Comparison of ENCODE assay signal across 12 cellular contexts in genomic region chr9:136927343-136928261, GRCh38. TPM values are rescaled to one million over a fixed set of nuclear protein-coding genes. Genes with fewer than 3 reads are reported as not detected.
DNase-seq lines count a peak whose midpoint lies in the region; ATAC-seq and TF ChIP-seq lines count a peak whose summit lies in the region.
"Had no signal": no experiment of that assay in that cellular context is flagged by ENCODE, and none has a peak within 500 bp of the region (broad histone marks: within the 10 kb centered on the region; RNA-seq: fewer than 3 reads in every experiment).

No MANE protein-coding gene starts in this region.

- no peaks in the 10 kb centered on the region for H3K36me3 ChIP-seq in aorta (ENCODE audit: control insufficient read depth in 1 of 2, insufficient read depth in 2 of 2, low read length in 1 of 2)

- no peaks in the 10 kb centered on the region for H3K9me3 ChIP-seq in aorta (ENCODE audit: control insufficient read depth, low read length)
- H3K9me3 ChIP-seq: upper lobe of left lung had no signal

- TF ChIP-seq CTCF in WTC11 (IDR thresholded peaks at IDR 0.05) = no peak

- ATAC-seq in WTC11 = no peak
- peak; percentile 28 for ATAC-seq in left ventricle myocardium superior
- ATAC-seq in HG02870 (IDR thresholded peaks at IDR 0.05; ENCODE audit: unreplicated experiment) = no peak
- ATAC-seq in GM21390 (IDR thresholded peaks at IDR 0.05; ENCODE audit: unreplicated experiment) = no peak
- no peak for ATAC-seq in aorta (ENCODE audit: low FRiP score)

- peak; percentile 58 for DNase-seq in ELR (ENCODE audit: low read depth)
- DNase-seq in WTC11 (ENCODE audit: low spot score) = no peak
- DNase-seq in left ventricle myocardium superior = no peak
- no peak for DNase-seq in aorta
- DNase-seq: activated CD4-positive, alpha-beta T cell treated with anti-CD3 and anti-CD28 coated beads, Interleukin-2, amount 50 U/mL, for 48 hours; CD8-positive, alpha-beta memory T cell; NCI-H1436; NK-92 treated with Interleukin-12 subunit alpha and Interleukin-12 subunit beta, amount 100 ng/mL, for 24 hours had no signal

- intact Hi-C loops in left ventricle myocardium superior (cut with micrococcal nuclease) = no loop called here
- intact Hi-C loops in aorta (cut with DNase I) = no loop called here

- H3K27me3 Mint-ChIP-seq in WTC11 (ENCODE audit: low read depth) = no peaks in the 10 kb centered on the region
- H3K27me3 Mint-ChIP-seq: CD8-positive, alpha-beta memory T cell had no signal

- H3K4me3 ChIP-seq in aorta (ENCODE audit: low read length in 2 of 2) = no peak overlapping the region
- H3K4me3 ChIP-seq: upper lobe of left lung had no signal

- no peaks in the 10 kb centered on the region for H3K4me1 ChIP-seq in aorta (ENCODE audit: control insufficient read depth in 1 of 2, insufficient read depth in 2 of 2, low read length in 2 of 2)

- CTCF ChIA-PET in WTC11 (lab: Charles Lee) = interaction anchor here (1.7 kb wide), 1 partner anchor 11 kb away, joined by 6 read pairs; no protein-coding TSS in a partner anchor

- H3K36me3 Mint-ChIP-seq in WTC11 = peaks cover 40% of the 10 kb centered on the region

- no peak overlapping the region for H3K27ac ChIP-seq in aorta (ENCODE audit: low read depth in 1 of 2, low read length in 2 of 2)
- H3K27ac ChIP-seq: upper lobe of left lung had no signal

- 86 to 90% methylated on average over 23 of the region's 23 CpGs for WGBS in aorta, 2 donors

- POLR2A ChIA-PET in WTC11 (lab: Charles Lee) = no interaction called here

- no peaks in the 10 kb centered on the region for H3K4me1 Mint-ChIP-seq in WTC11

- no peaks in the 10 kb centered on the region for H3K27me3 ChIP-seq in aorta (ENCODE audit: control insufficient read depth in 1 of 2, insufficient read depth in 2 of 2, low read length in 1 of 2)
- H3K27me3 ChIP-seq: upper lobe of left lung had no signal

- H3K27ac Mint-ChIP-seq in WTC11 = peak overlapping the region; percentile 37; the same call in 1 of the 2 replicates

- no peak overlapping the region for H3K4me3 Mint-ChIP-seq in WTC11
- H3K4me3 Mint-ChIP-seq: CD8-positive, alpha-beta memory T cell had no signal

- no peaks in the 10 kb centered on the region for H3K9me3 Mint-ChIP-seq in WTC11
- H3K9me3 Mint-ChIP-seq: CD8-positive, alpha-beta memory T cell had no signal

TF ChIP-seq in WTC11, 78 proteins besides CTCF, POLR2A, EP300 and RAD21 (continues in another document):
- TF ChIP-seq MLX (CRISPR knock-in tag; IDR thresholded peaks at IDR 0.05) (no peak), PREB (CRISPR knock-in tag; IDR thresholded peaks at IDR 0.05; ENCODE audit: borderline replicate concordance) (no peak), AFF4 (CRISPR knock-in tag; IDR thresholded peaks at IDR 0.05; ENCODE audit: borderline replicate concordance) (no peak), GRHL2 (CRISPR knock-in tag; IDR thresholded peaks at IDR 0.05; ENCODE audit: insufficient replicate concordance, severe bottlenecking) (no peak), ZNF396 (CRISPR knock-in tag; IDR thresholded peaks at IDR 0.05; ENCODE audit: borderline replicate concordance) (no peak), CREM (CRISPR knock-in tag; IDR thresholded peaks at IDR 0.05) (no peak)
- TF ChIP-seq, protein P1, sequence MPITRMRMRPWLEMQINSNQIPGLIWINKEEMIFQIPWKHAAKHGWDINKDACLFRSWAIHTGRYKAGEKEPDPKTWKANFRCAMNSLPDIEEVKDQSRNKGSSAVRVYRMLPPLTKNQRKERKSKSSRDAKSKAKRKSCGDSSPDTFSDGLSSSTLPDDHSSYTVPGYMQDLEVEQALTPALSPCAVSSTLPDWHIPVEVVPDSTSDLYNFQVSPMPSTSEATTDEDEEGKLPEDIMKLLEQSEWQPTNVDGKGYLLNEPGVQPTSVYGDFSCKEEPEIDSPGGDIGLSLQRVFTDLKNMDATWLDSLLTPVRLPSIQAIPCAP (CRISPR knock-in tag; IDR thresholded peaks at IDR 0.05) = no peak
- TF ChIP-seq, protein P2, sequence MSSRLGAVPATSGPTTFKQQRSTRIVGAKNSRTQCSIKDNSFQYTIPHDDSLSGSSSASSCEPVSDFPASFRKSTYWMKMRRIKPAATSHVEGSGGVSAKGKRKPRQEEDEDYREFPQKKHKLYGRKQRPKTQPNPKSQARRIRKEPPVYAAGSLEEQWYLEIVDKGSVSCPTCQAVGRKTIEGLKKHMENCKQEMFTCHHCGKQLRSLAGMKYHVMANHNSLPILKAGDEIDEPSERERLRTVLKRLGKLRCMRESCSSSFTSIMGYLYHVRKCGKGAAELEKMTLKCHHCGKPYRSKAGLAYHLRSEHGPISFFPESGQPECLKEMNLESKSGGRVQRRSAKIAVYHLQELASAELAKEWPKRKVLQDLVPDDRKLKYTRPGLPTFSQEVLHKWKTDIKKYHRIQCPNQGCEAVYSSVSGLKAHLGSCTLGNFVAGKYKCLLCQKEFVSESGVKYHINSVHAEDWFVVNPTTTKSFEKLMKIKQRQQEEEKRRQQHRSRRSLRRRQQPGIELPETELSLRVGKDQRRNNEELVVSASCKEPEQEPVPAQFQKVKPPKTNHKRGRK (CRISPR knock-in tag; IDR thresholded peaks at IDR 0.05; ENCODE audit: borderline replicate concordance) = no peak
- TF ChIP-seq, protein P3, sequence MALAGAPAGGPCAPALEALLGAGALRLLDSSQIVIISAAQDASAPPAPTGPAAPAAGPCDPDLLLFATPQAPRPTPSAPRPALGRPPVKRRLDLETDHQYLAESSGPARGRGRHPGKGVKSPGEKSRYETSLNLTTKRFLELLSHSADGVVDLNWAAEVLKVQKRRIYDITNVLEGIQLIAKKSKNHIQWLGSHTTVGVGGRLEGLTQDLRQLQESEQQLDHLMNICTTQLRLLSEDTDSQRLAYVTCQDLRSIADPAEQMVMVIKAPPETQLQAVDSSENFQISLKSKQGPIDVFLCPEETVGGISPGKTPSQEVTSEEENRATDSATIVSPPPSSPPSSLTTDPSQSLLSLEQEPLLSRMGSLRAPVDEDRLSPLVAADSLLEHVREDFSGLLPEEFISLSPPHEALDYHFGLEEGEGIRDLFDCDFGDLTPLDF (CRISPR knock-in tag; IDR thresholded peaks at IDR 0.05) = no peak

RNA-seq across cellular contexts. Expression of gene FBXW5, which starts 16.9 kb away (rescaled TPM):
- total RNA-seq in WTC11 (2021) = 58.2 to 70.5 TPM (median 63.9 TPM) in 3 replicates
- total RNA-seq in left ventricle myocardium superior = 162 TPM
- 100 to 1,000 TPM in 1 of 2 donors, 10 to 100 TPM in 1; 92.5 to 107 TPM for total RNA-seq in aorta
- 100 to 1,000 TPM; 111 to 191 TPM for polyA plus RNA-seq in aorta

RNA-seq across cellular contexts. Expression of gene C8G, which starts 17.4 kb away (rescaled TPM):
- total RNA-seq in WTC11 (2021) (0.85 to 1.7 TPM (median 1.5 TPM) in 3 replicates), left ventricle myocardium superior (2.2 TPM), aorta (1 to 10 TPM in 1 of 2 donors, under 1 TPM in 1; 0.90 to 1.1 TPM)
- 1 to 10 TPM; 1.8 to 3.1 TPM for polyA plus RNA-seq in aorta
- total RNA-seq: sciatic nerve had no signal
- polyA plus RNA-seq: CD8-positive, alpha-beta memory T cell had no signal

RNA-seq across cellular contexts. Expression of gene LCN12, which starts 24.5 kb away (rescaled TPM):
- 1.9 to 4.7 TPM (median 3.4 TPM) in 3 replicates for total RNA-seq in WTC11 (2021)
- total RNA-seq in left ventricle myocardium superior = 3.6 TPM
- 1 to 10 TPM in 1 of 2 donors, under 1 TPM in 1; 0.71 to 1.6 TPM for total RNA-seq in aorta
- polyA plus RNA-seq in aorta = 1 to 10 TPM in 1 of 2 donors, not detected in 1; 3.3 TPM
- polyA plus RNA-seq: CD8-positive, alpha-beta memory T cell had no signal

RNA-seq across cellular contexts. Expression of gene TRAF2, which starts 41.3 kb away (rescaled TPM):
- total RNA-seq in WTC11 (2021) (55.0 to 62.5 TPM (median 61.3 TPM) in 3 replicates), left ventricle myocardium superior (11.4 TPM), aorta (10 to 100 TPM in 1 of 2 donors, 1 to 10 TPM in 1; 9.1 to 22.1 TPM)
- 10 to 100 TPM in 1 of 2 donors, 1 to 10 TPM in 1; 4.8 to 14.0 TPM for polyA plus RNA-seq in aorta

RNA-seq across cellular contexts. Expression of gene PTGDS, which starts 49.7 kb away (rescaled TPM):
- total RNA-seq in WTC11 (2021) (2.2 to 4.0 TPM (median 2.9 TPM) in 3 replicates), left ventricle myocardium superior (5,424 TPM), aorta (100 to 1,000 TPM; 128 to 145 TPM)
- 10 to 100 TPM; 12.2 to 13.9 TPM for polyA plus RNA-seq in aorta
